In genomic region chr6:4125933-4126864, GRCh38 we compare ENCODE assay signal across 9 cellular contexts. TPM values are rescaled to one million over a fixed set of nuclear protein-coding genes. Genes with fewer than 3 reads are reported as not detected.
DNase-seq lines count a peak whose midpoint lies in the region; ATAC-seq, FAIRE-seq and TF ChIP-seq lines count a peak whose summit lies in the region.
"Had no signal": no experiment of that assay in that cellular context is flagged by ENCODE, and none has a peak within 500 bp of the region (broad histone marks: within the 10 kb centered on the region; RNA-seq: fewer than 3 reads in every experiment).

No MANE protein-coding gene starts in this region.

- H3K36me3 ChIP-seq in endothelial cell of umbilical vein (ENCODE audit: control insufficient read depth in 2 of 2, extremely low read depth in 1 of 2, insufficient read depth in 2 of 2, low read length in 2 of 2) = peaks cover 4 to 11% of the 10 kb centered on the region in 2 experiments

- peaks cover 14% of the 10 kb centered on the region for H3K79me2 ChIP-seq in endothelial cell of umbilical vein (ENCODE audit: control insufficient read depth, insufficient read depth, low read length)

- peaks cover 69% of the 10 kb centered on the region for H3K36me3 Mint-ChIP-seq in nephron progenitor cell (ENCODE audit: low read depth)
- peaks cover 58% of the 10 kb centered on the region for H3K36me3 Mint-ChIP-seq in T-helper 2 cell treated with Interferon-gamma antibody and Interleukin-4, amounts not matched to agents 5 μg/mL and 100 μg/mL, for 36 hours (ENCODE audit: low read depth)

- no peaks in the 10 kb centered on the region for H3K27me3 ChIP-seq in endothelial cell of umbilical vein (ENCODE audit: control insufficient read depth in 2 of 2, insufficient read depth in 2 of 2, low read length in 2 of 2)

- H3K4me1 Mint-ChIP-seq in nephron progenitor cell = no peaks in the 10 kb centered on the region
- no peaks in the 10 kb centered on the region for H3K4me1 Mint-ChIP-seq in T-helper 2 cell treated with Interferon-gamma antibody and Interleukin-4, amounts not matched to agents 5 μg/mL and 100 μg/mL, for 36 hours (ENCODE audit: low read depth)

- TF ChIP-seq CTCF in endothelial cell of umbilical vein (IDR thresholded peaks at IDR 0.05; ENCODE audit: extremely low read depth in 1 of 2, insufficient read depth in 1 of 2, low read depth in 1 of 2, low read length in 2 of 2) (peak; percentile 23 to 28), nephron progenitor cell (IDR thresholded peaks at IDR 0.05) (no peak)

- intact Hi-C loops in endothelial cell of umbilical vein (cut with micrococcal nuclease) (loop anchor here (1.0 to 2.0 kb wide), 4 partner anchors 8 to 84 kb away; no protein-coding TSS in a partner anchor), posterior cingulate gyrus (cut with DNase I) (no loop called here)

- no peaks in the 10 kb centered on the region for H4K20me1 ChIP-seq in endothelial cell of umbilical vein (replicated peaks; ENCODE audit: control insufficient read depth, extremely low read depth, insufficient read depth, low read length)

- CTCF ChIA-PET in endothelial cell of umbilical vein (lab: Charles Lee) = interaction anchor here (0.6 to 4.9 kb wide), 10 partner anchors 10 to 108 kb away, joined by 3 to 59 read pairs (median 4); partner anchors contain the start of gene ECI2

- no peak for ATAC-seq in GM21526 (IDR thresholded peaks at IDR 0.05; ENCODE audit: low FRiP score, unreplicated experiment)

- H3K27me3 Mint-ChIP-seq in nephron progenitor cell (ENCODE audit: low read depth, poor library complexity) = no peaks in the 10 kb centered on the region
- H3K27me3 Mint-ChIP-seq in T-helper 2 cell treated with Interferon-gamma antibody and Interleukin-4, amounts not matched to agents 5 μg/mL and 100 μg/mL, for 36 hours (ENCODE audit: low read depth) = no peaks in the 10 kb centered on the region
- H3K27me3 Mint-ChIP-seq: activated CD4-positive, alpha-beta memory T cell treated with anti-CD3 and anti-CD28 coated beads, Interleukin-2, amount 10 ng/mL, durations not matched to agents 7 days and 5 days had no signal

- H3K9me3 ChIP-seq in endothelial cell of umbilical vein (replicated peaks; ENCODE audit: control insufficient read depth, insufficient read depth, low read length) = no peaks in the 10 kb centered on the region

- no peaks in the 10 kb centered on the region for H3K9me1 ChIP-seq in endothelial cell of umbilical vein (replicated peaks; ENCODE audit: control insufficient read depth, extremely low read depth, insufficient read depth, low read length)

- H2AFZ ChIP-seq in endothelial cell of umbilical vein (ENCODE audit: low read depth, low read length) = no peak overlapping the region

- peaks cover 50% of the 10 kb centered on the region for H3K4me1 ChIP-seq in endothelial cell of umbilical vein (ENCODE audit: control insufficient read depth, extremely low read depth, insufficient read depth, low read length)

- H3K4me2 ChIP-seq in endothelial cell of umbilical vein (ENCODE audit: insufficient read depth, low read length) = peak overlapping the region; percentile 35

- POLR2A ChIA-PET in endothelial cell of umbilical vein (lab: Charles Lee) = interaction anchor here (1.4 kb wide), 1 partner anchor 73 kb away, joined by 3 read pairs; no protein-coding TSS in a partner anchor

- no peak overlapping the region for H3K4me3 Mint-ChIP-seq in nephron progenitor cell
- H3K4me3 Mint-ChIP-seq in T-helper 2 cell treated with Interferon-gamma antibody and Interleukin-4, amounts not matched to agents 5 μg/mL and 100 μg/mL, for 36 hours = no peak overlapping the region
- H3K4me3 Mint-ChIP-seq: activated CD4-positive, alpha-beta memory T cell treated with anti-CD3 and anti-CD28 coated beads, Interleukin-2, amount 10 ng/mL, durations not matched to agents 7 days and 5 days had no signal

- H3K27ac Mint-ChIP-seq in nephron progenitor cell = peak overlapping the region; percentile 38
- H3K27ac Mint-ChIP-seq in T-helper 2 cell treated with Interferon-gamma antibody and Interleukin-4, amounts not matched to agents 5 μg/mL and 100 μg/mL, for 36 hours = no peak overlapping the region
- H3K27ac Mint-ChIP-seq: activated CD4-positive, alpha-beta memory T cell treated with anti-CD3 and anti-CD28 coated beads, Interleukin-2, amount 10 ng/mL, durations not matched to agents 7 days and 5 days had no signal

- peak; percentile 90 for FAIRE-seq in endothelial cell of umbilical vein (lab: Jason Lieb, UNC)

- peak; percentile 38 for TF ChIP-seq POLR2A in endothelial cell of umbilical vein (IDR thresholded peaks at IDR 0.05; ENCODE audit: low read depth, low read length)

- TSS peak; percentile 19 for BruUV-seq in endothelial cell of umbilical vein (replicated peaks; lab: Mats Ljungman, UMichigan)

- DNase-seq in COLO829 (ENCODE audit: low spot score) (peak; percentile 82), NCI-H460 (ENCODE audit: extremely low read depth, low read depth) (peak; percentile 30), endothelial cell of umbilical vein (ENCODE audit: low read depth, low spot score) (peak; percentile 83), nephron progenitor cell (no peak), posterior cingulate gyrus (no peak), NCI-H187 (lab: John Stamatoyannopoulos, UW) (no peak)
- DNase-seq in T-helper 2 cell treated with Interferon-gamma antibody and Interleukin-4, amounts not matched to agents 5 μg/mL and 100 μg/mL, for 36 hours (ENCODE audit: low spot score) = no peak
- DNase-seq: activated CD4-positive, alpha-beta memory T cell treated with anti-CD3 and anti-CD28 coated beads, Interleukin-2, amount 10 ng/mL, durations not matched to agents 7 days and 5 days had no signal

- dilution Hi-C loops in endothelial cell of umbilical vein (cut with MboI; ENCODE audit: extremely low pct_ligation_motif_present, low sequenced_read_pairs) = no loop called here

- no peak overlapping the region for H3K4me3 ChIP-seq in endothelial cell of umbilical vein (replicated peaks in 1 of 3; ENCODE audit: insufficient read depth in 1 of 3, low read depth in 1 of 3, low read length in 3 of 3)

- no peaks in the 10 kb centered on the region for H3K9me3 Mint-ChIP-seq in nephron progenitor cell
- peaks cover 3% of the 10 kb centered on the region for H3K9me3 Mint-ChIP-seq in T-helper 2 cell treated with Interferon-gamma antibody and Interleukin-4, amounts not matched to agents 5 μg/mL and 100 μg/mL, for 36 hours
- H3K9me3 Mint-ChIP-seq: activated CD4-positive, alpha-beta memory T cell treated with anti-CD3 and anti-CD28 coated beads, Interleukin-2, amount 10 ng/mL, durations not matched to agents 7 days and 5 days had no signal

- peak overlapping the region; percentile 54 for H3K27ac ChIP-seq in endothelial cell of umbilical vein (ENCODE audit: insufficient read depth, low read depth, low read length)

- no peak overlapping the region for H3K9ac ChIP-seq in endothelial cell of umbilical vein (replicated peaks; ENCODE audit: extremely low read depth, insufficient read depth, low read length)

TF ChIP-seq in endothelial cell of umbilical vein, 7 proteins besides CTCF, POLR2A, EP300 and RAD21:
- peak; percentile 60 for TF ChIP-seq POLR2AphosphoS5 (IDR thresholded peaks at IDR 0.05; ENCODE audit: insufficient read depth, low read depth, low read length)
- TF ChIP-seq MYC (IDR thresholded peaks at IDR 0.05; ENCODE audit: low read depth, low read length) = no peak
- no peak for TF ChIP-seq MAX (IDR thresholded peaks at IDR 0.05; ENCODE audit: insufficient read depth, insufficient read length)
- TF ChIP-seq JUN (IDR thresholded peaks at IDR 0.05; ENCODE audit: borderline replicate concordance, insufficient read depth, insufficient read length, low read depth) = peak; percentile 67
- TF ChIP-seq GATA2 (IDR thresholded peaks at IDR 0.05; ENCODE audit: insufficient read depth, insufficient read length, low read depth, low read length) = peak; percentile 22
- TF ChIP-seq FOS (IDR thresholded peaks at IDR 0.05; ENCODE audit: borderline replicate concordance, insufficient read depth, low read length) = peak; percentile 88
- TF ChIP-seq EZH2 (IDR thresholded peaks at IDR 0.05; ENCODE audit: borderline replicate concordance, low read depth, low read length, severe bottlenecking) = no peak

RNA-seq across cellular contexts. Expression of gene ECI2, which starts 9.2 kb away (rescaled TPM):
- 57.4 and 58.8 TPM in 2 replicates for total RNA-seq in NCI-H460 (2014; rRNA removed; shearing (Covaris generic))
- 48.5 and 69.8 TPM in 2 replicates for polyA plus RNA-seq in NCI-H460 (2014; cell fraction: nucleus; rRNA removed)
- 91.0 and 91.5 TPM in 2 replicates for total RNA-seq in endothelial cell of umbilical vein
- polyA plus RNA-seq in endothelial cell of umbilical vein = 28.3 and 33.5 TPM in 2 replicates
- polyA plus RNA-seq in endothelial cell of umbilical vein (2011; cell fraction: cytosol; rRNA removed) = 57.9 and 65.3 TPM in 2 replicates
- polyA plus RNA-seq in endothelial cell of umbilical vein (2011; cell fraction: nucleus; rRNA removed) = 57.1 and 64.3 TPM in 2 replicates
- 155 and 329 TPM in 2 replicates for polyA plus RNA-seq in endothelial cell of umbilical vein (2012)
- polyA minus RNA-seq in endothelial cell of umbilical vein = 48.5 and 55.1 TPM in 2 replicates
- polyA minus RNA-seq in endothelial cell of umbilical vein (2011; cell fraction: cytosol; rRNA and poly(A)+ RNA removed) = 35.0 TPM
- polyA minus RNA-seq in endothelial cell of umbilical vein (2011; cell fraction: nucleus; rRNA and poly(A)+ RNA removed) = 20.4 and 22.5 TPM in 2 replicates

RNA-seq across cellular contexts. Expression of gene FAM217A, which starts 47.3 kb away (rescaled TPM):
- not detected in 2 replicates for total RNA-seq in NCI-H460 (2014; rRNA removed; shearing (Covaris generic))
- not detected in 2 replicates for polyA plus RNA-seq in NCI-H460 (2014; cell fraction: nucleus; rRNA removed)
- not detected in 2 replicates for total RNA-seq in endothelial cell of umbilical vein
- not detected in 2 replicates for polyA plus RNA-seq in endothelial cell of umbilical vein
- polyA plus RNA-seq in endothelial cell of umbilical vein (2011; cell fraction: cytosol; rRNA removed) = not detected in 2 replicates
- not detected in 2 replicates for polyA plus RNA-seq in endothelial cell of umbilical vein (2011; cell fraction: nucleus; rRNA removed)
- not detected in 2 replicates for polyA plus RNA-seq in endothelial cell of umbilical vein (2012)
- not detected in 2 replicates for polyA minus RNA-seq in endothelial cell of umbilical vein
- not detected for polyA minus RNA-seq in endothelial cell of umbilical vein (2011; cell fraction: cytosol; rRNA and poly(A)+ RNA removed)
- polyA minus RNA-seq in endothelial cell of umbilical vein (2011; cell fraction: nucleus; rRNA and poly(A)+ RNA removed) = not detected in 2 replicates
- total RNA-seq: activated CD4-positive, alpha-beta memory T cell treated with anti-CD3 and anti-CD28 coated beads, Interleukin-2, amount 10 ng/mL, durations not matched to agents 7 days and 5 days had no signal

Comparison
In these comparisons a context has a peak if more than half of its experiments do, and no peak if none do; other contexts are left out.
1. DNase-seq: peak in COLO829 (single experiment), NCI-H460 (single experiment) and endothelial cell of umbilical vein (single experiment); none in nephron progenitor cell (single experiment), posterior cingulate gyrus (0 of 10), T-helper 2 cell treated with Interferon-gamma antibody and Interleukin-4, amounts not matched to agents 5 μg/mL and 100 μg/mL, for 36 hours (single experiment) and NCI-H187 (0 of 2).